18 cellular contexts compared by ENCODE assay signal in the genomic region with DNA sequence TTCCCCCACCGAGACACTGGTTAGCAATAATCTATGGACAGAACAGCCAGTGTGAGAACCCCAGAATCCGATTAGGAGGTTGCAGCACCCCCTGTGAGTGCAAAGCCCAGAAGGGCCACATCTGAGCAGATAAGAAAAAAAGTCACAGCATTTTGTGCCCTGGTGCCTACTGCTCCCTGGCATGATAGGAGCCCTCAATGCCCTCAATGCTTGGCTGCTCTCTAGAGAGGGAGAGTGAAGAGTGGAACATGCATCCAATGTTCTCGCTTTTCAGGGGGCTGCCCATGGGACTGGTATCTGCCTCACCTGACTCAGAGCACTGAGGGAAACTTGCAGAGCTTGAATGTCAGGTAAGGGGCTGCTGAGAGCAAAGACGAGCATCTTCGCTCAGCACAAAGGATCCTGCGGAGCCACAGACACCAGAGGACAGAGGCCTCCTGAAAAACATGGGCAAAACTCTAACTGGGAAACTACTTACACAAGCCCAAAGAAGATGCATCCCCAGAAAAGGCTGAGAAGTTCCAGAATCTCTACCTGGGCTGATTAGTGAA.
DNase-seq lines count a peak whose midpoint lies in the region; ATAC-seq, FAIRE-seq and TF ChIP-seq lines count a peak whose summit lies in the region.
"Had no signal": no experiment of that assay in that cellular context is flagged by ENCODE, and none has a peak within 500 bp of the region (broad histone marks: within the 10 kb centered on the region; RNA-seq: fewer than 3 reads in every experiment).

No MANE protein-coding gene starts in this region.

- H3K9me3 ChIP-seq in BLaER1 (peaks cover 17% of the 10 kb centered on the region), HUES48 (ENCODE audit: control insufficient read depth, insufficient read depth, low read length) (peaks cover 3% of the 10 kb centered on the region; the same call in 1 of the 2 replicates)
- H3K9me3 ChIP-seq in naive thymus-derived CD4-positive, alpha-beta T cell (ENCODE audit: control insufficient read depth in 2 of 3, low read length in 3 of 3), result no peaks in the 10 kb centered on the region
- H3K9me3 ChIP-seq: MG63 had no signal

- no peaks in the 10 kb centered on the region; the same call in 1 of the 2 replicates for H3K27me3 Mint-ChIP-seq in WTC11 (ENCODE audit: low read depth)
- H3K27me3 Mint-ChIP-seq in naive thymus-derived CD4-positive, alpha-beta T cell, result peaks cover 0 to 16% (median 6%) of the 10 kb centered on the region in 5 donors
- H3K27me3 Mint-ChIP-seq: CD4-positive, alpha-beta T cell had no signal

- CTCF ChIA-PET in WTC11 (lab: Charles Lee), result no interaction called here
- CTCF ChIA-PET in naive thymus-derived CD4-positive, alpha-beta T cell (lab: Charles Lee), result no interaction called here

- no peak for FAIRE-seq in H54 (lab: Jason Lieb, UNC)
- FAIRE-seq: A204.1 had no signal

- H3K36me3 ChIP-seq in BLaER1 (no peaks in the 10 kb centered on the region), HUES48 (ENCODE audit: control insufficient read depth, insufficient read depth, low read length) (no peaks in the 10 kb centered on the region)
- no peaks in the 10 kb centered on the region for H3K36me3 ChIP-seq in naive thymus-derived CD4-positive, alpha-beta T cell (ENCODE audit: control insufficient read depth in 2 of 3, insufficient read depth in 3 of 3, low read length in 3 of 3)
- H3K36me3 ChIP-seq: MG63, Peyer's patch had no signal

- no peak for TF ChIP-seq POLR2A in H54 (IDR thresholded peaks at IDR 0.05; ENCODE audit: low read depth, low read length)

- TF ChIP-seq CTCF in WTC11 (IDR thresholded peaks at IDR 0.05), result no peak

- DNase-seq in WTC11 (ENCODE audit: low spot score), result no peak
- peak; percentile 52 for DNase-seq in islet precursor cell
- DNase-seq in NCI-H510A (lab: John Stamatoyannopoulos, UW), result no peak
- no peak for DNase-seq in naive thymus-derived CD4-positive, alpha-beta T cell
- no peak for DNase-seq in AG20443 (ENCODE audit: low spot score)
- no peak for DNase-seq in H54 (ENCODE audit: insufficient read length, low spot score)
- DNase-seq: CD4-positive, alpha-beta T cell; NCI-H1105; NCI-H1694 treated with DMSO at 0.1 percent for 48 hours; Peyer's patch; SHP77 had no signal

- H3K4me3 ChIP-seq in BLaER1 (no peak overlapping the region), HUES48 (ENCODE audit: low read depth, low read length) (no peak overlapping the region)
- no peak overlapping the region for H3K4me3 ChIP-seq in naive thymus-derived CD4-positive, alpha-beta T cell (ENCODE audit: low read length)
- H3K4me3 ChIP-seq: MG63, Peyer's patch had no signal

- ATAC-seq in WTC11, result no peak
- no peak for ATAC-seq in naive thymus-derived CD4-positive, alpha-beta T cell
- ATAC-seq: HCT116 had no signal

- H3K27me3 ChIP-seq in BLaER1, result no peaks in the 10 kb centered on the region
- H3K27me3 ChIP-seq in HUES48 (ENCODE audit: control insufficient read depth, insufficient read depth, low read length), result no peaks in the 10 kb centered on the region
- H3K27me3 ChIP-seq in naive thymus-derived CD4-positive, alpha-beta T cell (ENCODE audit: control insufficient read depth in 2 of 2, insufficient read depth in 2 of 2, low read length in 2 of 2), result no peaks in the 10 kb centered on the region
- H3K27me3 ChIP-seq: MG63, Peyer's patch had no signal

- H3K9me3 Mint-ChIP-seq in WTC11, result peaks cover 8% of the 10 kb centered on the region
- peaks cover 0 to 31% (median 4%) of the 10 kb centered on the region in 11 donors for H3K9me3 Mint-ChIP-seq in naive thymus-derived CD4-positive, alpha-beta T cell
- H3K9me3 Mint-ChIP-seq: CD4-positive, alpha-beta T cell had no signal

- peaks cover 86% of the 10 kb centered on the region for H3K4me1 Mint-ChIP-seq in WTC11
- peaks cover 0 to 14% (median 9%) of the 10 kb centered on the region in 7 donors for H3K4me1 Mint-ChIP-seq in naive thymus-derived CD4-positive, alpha-beta T cell

- H3K27ac ChIP-seq in BLaER1, result no peak overlapping the region
- peak overlapping the region; percentile 26 for H3K27ac ChIP-seq in HUES48 (ENCODE audit: low read depth, low read length)
- H3K27ac ChIP-seq in naive thymus-derived CD4-positive, alpha-beta T cell (ENCODE audit: low read depth, low read length), result no peak overlapping the region
- H3K27ac ChIP-seq: HL-60, KMS-11, Peyer's patch had no signal

- peak overlapping the region; percentile 49 for H3K4me2 ChIP-seq in BLaER1
- H3K4me2 ChIP-seq: KMS-11 had no signal

- peak overlapping the region; percentile 96 for H3K27ac Mint-ChIP-seq in WTC11
- no peak overlapping the region for H3K27ac Mint-ChIP-seq in naive thymus-derived CD4-positive, alpha-beta T cell
- H3K27ac Mint-ChIP-seq: CD4-positive, alpha-beta T cell had no signal

- H3K9ac ChIP-seq in BLaER1 (no peak overlapping the region), HUES48 (ENCODE audit: low read depth, low read length) (no peak overlapping the region)
- H3K9ac ChIP-seq: KMS-11 had no signal

- POLR2A ChIA-PET in WTC11 (lab: Charles Lee), result no interaction called here
- POLR2A ChIA-PET in naive thymus-derived CD4-positive, alpha-beta T cell (lab: Charles Lee), result no interaction called here

- no peaks in the 10 kb centered on the region for H4K20me1 ChIP-seq in BLaER1

- H3K4me1 ChIP-seq in BLaER1 (peaks cover 54% of the 10 kb centered on the region), HUES48 (ENCODE audit: control insufficient read depth, insufficient read depth, low read length) (peaks cover 67% of the 10 kb centered on the region)
- no peaks in the 10 kb centered on the region for H3K4me1 ChIP-seq in naive thymus-derived CD4-positive, alpha-beta T cell (ENCODE audit: control insufficient read depth in 2 of 2, insufficient read depth in 2 of 2, low read length in 2 of 2)

- intact Hi-C loops in naive thymus-derived CD4-positive, alpha-beta T cell (cut with micrococcal nuclease), result no loop called here

- H3K36me3 Mint-ChIP-seq in WTC11, result peaks cover 17% of the 10 kb centered on the region
- H3K36me3 Mint-ChIP-seq in naive thymus-derived CD4-positive, alpha-beta T cell, result no peaks in the 10 kb centered on the region

- peak overlapping the region; percentile 54 for H3K4me3 Mint-ChIP-seq in WTC11
- no peak overlapping the region for H3K4me3 Mint-ChIP-seq in naive thymus-derived CD4-positive, alpha-beta T cell
- H3K4me3 Mint-ChIP-seq: CD4-positive, alpha-beta T cell had no signal

TF ChIP-seq in WTC11, 78 proteins besides CTCF, POLR2A, EP300 and RAD21 (continues in another document):
- no peak for TF ChIP-seq FOXP1 (CRISPR knock-in tag; IDR thresholded peaks at IDR 0.05; ENCODE audit: borderline replicate concordance)
- TF ChIP-seq, protein P1, sequence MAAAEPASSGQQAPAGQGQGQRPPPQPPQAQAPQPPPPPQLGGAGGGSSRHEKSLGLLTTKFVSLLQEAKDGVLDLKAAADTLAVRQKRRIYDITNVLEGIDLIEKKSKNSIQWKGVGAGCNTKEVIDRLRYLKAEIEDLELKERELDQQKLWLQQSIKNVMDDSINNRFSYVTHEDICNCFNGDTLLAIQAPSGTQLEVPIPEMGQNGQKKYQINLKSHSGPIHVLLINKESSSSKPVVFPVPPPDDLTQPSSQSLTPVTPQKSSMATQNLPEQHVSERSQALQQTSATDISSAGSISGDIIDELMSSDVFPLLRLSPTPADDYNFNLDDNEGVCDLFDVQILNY (CRISPR knock-in tag; IDR thresholded peaks at IDR 0.05), result 0 out of 2 replicates have a peak, but pooled peaks have one; percentile 29
- TF ChIP-seq ZNF317 (CRISPR knock-in tag; IDR thresholded peaks at IDR 0.05; ENCODE audit: borderline replicate concordance, low read depth), result no peak
- TF ChIP-seq ZNF671 (CRISPR knock-in tag; IDR thresholded peaks at IDR 0.05), result no peak
- TF ChIP-seq, protein P2, sequence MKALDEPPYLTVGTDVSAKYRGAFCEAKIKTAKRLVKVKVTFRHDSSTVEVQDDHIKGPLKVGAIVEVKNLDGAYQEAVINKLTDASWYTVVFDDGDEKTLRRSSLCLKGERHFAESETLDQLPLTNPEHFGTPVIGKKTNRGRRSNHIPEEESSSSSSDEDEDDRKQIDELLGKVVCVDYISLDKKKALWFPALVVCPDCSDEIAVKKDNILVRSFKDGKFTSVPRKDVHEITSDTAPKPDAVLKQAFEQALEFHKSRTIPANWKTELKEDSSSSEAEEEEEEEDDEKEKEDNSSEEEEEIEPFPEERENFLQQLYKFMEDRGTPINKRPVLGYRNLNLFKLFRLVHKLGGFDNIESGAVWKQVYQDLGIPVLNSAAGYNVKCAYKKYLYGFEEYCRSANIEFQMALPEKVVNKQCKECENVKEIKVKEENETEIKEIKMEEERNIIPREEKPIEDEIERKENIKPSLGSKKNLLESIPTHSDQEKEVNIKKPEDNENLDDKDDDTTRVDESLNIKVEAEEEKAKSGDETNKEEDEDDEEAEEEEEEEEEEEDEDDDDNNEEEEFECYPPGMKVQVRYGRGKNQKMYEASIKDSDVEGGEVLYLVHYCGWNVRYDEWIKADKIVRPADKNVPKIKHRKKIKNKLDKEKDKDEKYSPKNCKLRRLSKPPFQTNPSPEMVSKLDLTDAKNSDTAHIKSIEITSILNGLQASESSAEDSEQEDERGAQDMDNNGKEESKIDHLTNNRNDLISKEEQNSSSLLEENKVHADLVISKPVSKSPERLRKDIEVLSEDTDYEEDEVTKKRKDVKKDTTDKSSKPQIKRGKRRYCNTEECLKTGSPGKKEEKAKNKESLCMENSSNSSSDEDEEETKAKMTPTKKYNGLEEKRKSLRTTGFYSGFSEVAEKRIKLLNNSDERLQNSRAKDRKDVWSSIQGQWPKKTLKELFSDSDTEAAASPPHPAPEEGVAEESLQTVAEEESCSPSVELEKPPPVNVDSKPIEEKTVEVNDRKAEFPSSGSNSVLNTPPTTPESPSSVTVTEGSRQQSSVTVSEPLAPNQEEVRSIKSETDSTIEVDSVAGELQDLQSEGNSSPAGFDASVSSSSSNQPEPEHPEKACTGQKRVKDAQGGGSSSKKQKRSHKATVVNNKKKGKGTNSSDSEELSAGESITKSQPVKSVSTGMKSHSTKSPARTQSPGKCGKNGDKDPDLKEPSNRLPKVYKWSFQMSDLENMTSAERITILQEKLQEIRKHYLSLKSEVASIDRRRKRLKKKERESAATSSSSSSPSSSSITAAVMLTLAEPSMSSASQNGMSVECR (CRISPR knock-in tag; IDR thresholded peaks at IDR 0.05; ENCODE audit: borderline replicate concordance), result no peak
- no peak for TF ChIP-seq SP1 (CRISPR knock-in tag; conservative IDR thresholded peaks at IDR 0.05)
- TF ChIP-seq SMAD3 (CRISPR knock-in tag; IDR thresholded peaks at IDR 0.05; ENCODE audit: borderline replicate concordance), result no peak
- no peak for TF ChIP-seq JAZF1 (CRISPR knock-in tag; IDR thresholded peaks at IDR 0.05)
- TF ChIP-seq TP53 (CRISPR knock-in tag; IDR thresholded peaks at IDR 0.05), result no peak
